1 cellular context compared by ENCODE assay signal in the genomic region with DNA sequence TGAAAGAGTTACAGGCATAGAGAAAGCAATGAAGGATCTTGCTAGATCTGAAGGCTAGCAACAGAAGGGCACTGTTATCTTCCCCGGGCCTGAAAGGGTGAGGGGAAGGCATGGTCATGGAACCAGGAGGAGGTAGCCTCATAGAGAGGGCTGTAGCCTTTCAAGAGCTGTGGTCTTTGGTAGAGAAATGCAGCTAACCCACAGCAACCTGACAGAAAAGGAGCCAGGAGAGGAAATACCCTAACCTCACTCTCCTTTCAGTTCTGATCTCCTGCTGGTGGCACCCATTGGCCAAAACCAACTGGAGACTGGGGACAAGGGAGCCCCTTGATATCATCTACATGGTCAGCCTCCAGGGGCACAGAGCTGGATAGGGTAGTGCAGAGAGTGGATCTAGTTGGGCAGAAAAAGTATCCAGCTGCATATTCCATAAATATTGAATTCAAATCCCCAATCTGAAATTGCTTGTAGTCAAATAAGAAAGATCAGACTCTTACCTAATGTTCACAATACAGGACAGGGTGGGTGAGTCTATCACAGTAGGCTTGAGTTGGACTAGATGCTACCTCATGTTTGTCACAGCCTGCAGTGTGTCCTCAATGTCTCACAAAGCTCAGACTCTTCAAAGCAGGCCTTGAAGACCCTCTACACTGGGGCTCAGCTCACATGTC.
TF ChIP-seq lines count a peak whose summit lies in the region.

No MANE protein-coding gene starts in this region.

TF ChIP-seq in SK-N-SH, 30 proteins besides CTCF, POLR2A, EP300 and RAD21 (continued from another document):
- TF ChIP-seq, protein P1, sequence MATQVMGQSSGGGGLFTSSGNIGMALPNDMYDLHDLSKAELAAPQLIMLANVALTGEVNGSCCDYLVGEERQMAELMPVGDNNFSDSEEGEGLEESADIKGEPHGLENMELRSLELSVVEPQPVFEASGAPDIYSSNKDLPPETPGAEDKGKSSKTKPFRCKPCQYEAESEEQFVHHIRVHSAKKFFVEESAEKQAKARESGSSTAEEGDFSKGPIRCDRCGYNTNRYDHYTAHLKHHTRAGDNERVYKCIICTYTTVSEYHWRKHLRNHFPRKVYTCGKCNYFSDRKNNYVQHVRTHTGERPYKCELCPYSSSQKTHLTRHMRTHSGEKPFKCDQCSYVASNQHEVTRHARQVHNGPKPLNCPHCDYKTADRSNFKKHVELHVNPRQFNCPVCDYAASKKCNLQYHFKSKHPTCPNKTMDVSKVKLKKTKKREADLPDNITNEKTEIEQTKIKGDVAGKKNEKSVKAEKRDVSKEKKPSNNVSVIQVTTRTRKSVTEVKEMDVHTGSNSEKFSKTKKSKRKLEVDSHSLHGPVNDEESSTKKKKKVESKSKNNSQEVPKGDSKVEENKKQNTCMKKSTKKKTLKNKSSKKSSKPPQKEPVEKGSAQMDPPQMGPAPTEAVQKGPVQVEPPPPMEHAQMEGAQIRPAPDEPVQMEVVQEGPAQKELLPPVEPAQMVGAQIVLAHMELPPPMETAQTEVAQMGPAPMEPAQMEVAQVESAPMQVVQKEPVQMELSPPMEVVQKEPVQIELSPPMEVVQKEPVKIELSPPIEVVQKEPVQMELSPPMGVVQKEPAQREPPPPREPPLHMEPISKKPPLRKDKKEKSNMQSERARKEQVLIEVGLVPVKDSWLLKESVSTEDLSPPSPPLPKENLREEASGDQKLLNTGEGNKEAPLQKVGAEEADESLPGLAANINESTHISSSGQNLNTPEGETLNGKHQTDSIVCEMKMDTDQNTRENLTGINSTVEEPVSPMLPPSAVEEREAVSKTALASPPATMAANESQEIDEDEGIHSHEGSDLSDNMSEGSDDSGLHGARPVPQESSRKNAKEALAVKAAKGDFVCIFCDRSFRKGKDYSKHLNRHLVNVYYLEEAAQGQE (IDR thresholded peaks at IDR 0.05; ENCODE audit: low read depth, low read length): no peak
- no peak for TF ChIP-seq GABPA (IDR thresholded peaks at IDR 0.05; ENCODE audit: low read depth)
- TF ChIP-seq, protein P2, sequence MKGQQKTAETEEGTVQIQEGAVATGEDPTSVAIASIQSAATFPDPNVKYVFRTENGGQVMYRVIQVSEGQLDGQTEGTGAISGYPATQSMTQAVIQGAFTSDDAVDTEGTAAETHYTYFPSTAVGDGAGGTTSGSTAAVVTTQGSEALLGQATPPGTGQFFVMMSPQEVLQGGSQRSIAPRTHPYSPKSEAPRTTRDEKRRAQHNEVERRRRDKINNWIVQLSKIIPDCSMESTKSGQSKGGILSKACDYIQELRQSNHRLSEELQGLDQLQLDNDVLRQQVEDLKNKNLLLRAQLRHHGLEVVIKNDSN (IDR thresholded peaks at IDR 0.05; ENCODE audit: borderline replicate concordance, low read depth): no peak
- no peak for TF ChIP-seq JUND (IDR thresholded peaks at IDR 0.05)
- no peak for TF ChIP-seq YY1 (IDR thresholded peaks at IDR 0.05; ENCODE audit: low read depth)
- no peak for TF ChIP-seq TEAD4 (IDR thresholded peaks at IDR 0.05; ENCODE audit: borderline replicate concordance, insufficient read depth)
